Comparison of ENCODE assay signal across 8 cellular contexts in the genomic region with DNA sequence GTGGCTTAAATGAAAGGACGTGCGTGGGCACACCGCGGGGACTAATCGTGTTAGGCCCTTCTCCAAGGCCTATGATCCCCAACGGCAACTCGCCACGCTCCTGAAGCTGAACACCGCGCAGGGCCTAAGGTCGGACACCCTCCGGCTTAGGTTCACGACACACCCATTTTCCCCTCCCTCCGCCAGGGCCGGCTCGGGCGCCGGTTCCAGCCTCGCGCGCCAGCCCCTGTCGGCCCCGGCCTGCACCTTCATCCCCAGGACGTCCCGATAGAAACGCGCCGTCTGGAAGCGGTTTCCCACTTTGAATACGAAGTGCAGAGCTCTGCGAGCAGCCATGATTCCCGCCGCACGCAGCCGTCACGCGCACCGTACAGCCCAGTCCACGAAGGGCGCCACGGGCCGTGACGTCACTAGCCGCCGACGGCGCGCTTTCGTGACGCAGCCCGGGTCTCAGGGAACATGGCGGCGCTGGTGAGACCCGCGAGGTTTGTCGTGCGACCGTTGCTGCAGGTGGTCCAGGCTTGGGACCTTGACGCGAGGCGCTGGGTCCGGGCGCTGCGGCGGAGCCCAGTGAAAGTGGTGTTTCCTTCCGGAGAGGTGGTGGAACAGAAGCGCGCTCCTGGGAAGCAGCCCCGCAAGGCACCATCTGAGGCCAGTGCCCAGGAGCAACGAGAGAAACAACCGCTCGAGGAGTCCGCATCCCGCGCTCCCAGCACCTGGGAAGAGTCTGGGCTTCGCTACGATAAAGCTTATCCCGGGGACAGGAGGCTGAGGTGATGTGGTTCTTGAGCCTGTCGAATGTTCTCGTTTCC. TPM values are rescaled to one million over a fixed set of nuclear protein-coding genes. Genes with fewer than 3 reads are reported as not detected.
DNase-seq lines count a peak whose midpoint lies in the region; ATAC-seq and TF ChIP-seq lines count a peak whose summit lies in the region.

Gene GLOD4, minus strand, starts transcription at position 361 of the 812 bp plus-strand sequence. Its CDS starts 25 bp downstream, at position 336.
A gene with protein sequence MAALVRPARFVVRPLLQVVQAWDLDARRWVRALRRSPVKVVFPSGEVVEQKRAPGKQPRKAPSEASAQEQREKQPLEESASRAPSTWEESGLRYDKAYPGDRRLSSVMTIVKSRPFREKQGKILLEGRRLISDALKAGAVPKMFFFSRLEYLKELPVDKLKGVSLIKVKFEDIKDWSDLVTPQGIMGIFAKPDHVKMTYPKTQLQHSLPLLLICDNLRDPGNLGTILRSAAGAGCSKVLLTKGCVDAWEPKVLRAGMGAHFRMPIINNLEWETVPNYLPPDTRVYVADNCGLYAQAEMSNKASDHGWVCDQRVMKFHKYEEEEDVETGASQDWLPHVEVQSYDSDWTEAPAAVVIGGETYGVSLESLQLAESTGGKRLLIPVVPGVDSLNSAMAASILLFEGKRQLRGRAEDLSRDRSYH (plus strand): TSS at position 434 of the 812 bp plus-strand sequence. CDS start 26 bp downstream, at position 460.

- H3K4me3 ChIP-seq in BLaER1: peak within 1 kb of the TSS; percentile 86
- peak within 1 kb of the TSS; percentile 86 to 98 (median 98) for H3K4me3 ChIP-seq in right lobe of liver

- ATAC-seq in HG03457 (IDR thresholded peaks at IDR 0.05; ENCODE audit: unreplicated experiment): peak; percentile 57
- peak; percentile 95 to 97 (median 96) for ATAC-seq in right lobe of liver

- H3K36me3 ChIP-seq in BLaER1 (peaks cover 49% of the 10 kb centered on the region), right lobe of liver (peaks cover 0 to 13% (median 3%) of the 10 kb centered on the region in 4 donors)

- WGBS in right lobe of liver (ENCODE audit: insufficient coverage, low coverage, low lambda C conversion rate, missing lambda C conversion rate): 0% methylated on average over 6 of the region's 80 CpGs

- H3K9ac ChIP-seq in BLaER1: peak within 1 kb of the TSS; percentile 87

- TF ChIP-seq CTCF in right lobe of liver (IDR thresholded peaks at IDR 0.05): peak in 2 of 4 donors; percentile 10 to 38

- H3K27me3 ChIP-seq in BLaER1: no peaks in the 10 kb centered on the region
- no peaks in the 10 kb centered on the region for H3K27me3 ChIP-seq in right lobe of liver

- intact Hi-C loops in right lobe of liver (cut with DNase I): no loop called here

- TF ChIP-seq POLR2A in right lobe of liver (IDR thresholded peaks at IDR 0.05): peak; percentile 59

- peak within 1 kb of the TSS; percentile 85 for H3K27ac ChIP-seq in BLaER1
- peak within 1 kb of the TSS; percentile 76 to 88 (median 80) for H3K27ac ChIP-seq in right lobe of liver

- H3K4me1 ChIP-seq in BLaER1 (peaks cover 32% of the 10 kb centered on the region), right lobe of liver (peaks cover 0 to 17% (median 10%) of the 10 kb centered on the region in 4 donors)

- DNase-seq in GM19240 (ENCODE audit: insufficient read length, low spot score): peak; percentile 92
- DNase-seq in NCI-H748 (lab: John Stamatoyannopoulos, UW; ENCODE audit: unreplicated experiment): peak; percentile 92
- DNase-seq in activated CD4-positive, alpha-beta T cell treated with anti-CD3 and anti-CD28 coated beads, Interleukin-2, amount 50 U/mL, for 4 hours: peak; percentile 91
- DNase-seq in dermis microvascular lymphatic vessel endothelial cell (ENCODE audit: low read depth in 2 of 2): peak; percentile 76 to 90
- DNase-seq in right lobe of liver: peak; percentile 91 to 94 (median 93)
- peak; percentile 93 for DNase-seq in stimulated activated CD4-positive, alpha-beta T cell treated with anti-CD3 and anti-CD28 coated beads, Interleukin-4, amount 100 ng/mL, for 24 hours

- H4K20me1 ChIP-seq in BLaER1: peaks cover 85% of the 10 kb centered on the region

- H3K4me2 ChIP-seq in BLaER1: peak within 1 kb of the TSS; percentile 98

- H3K9me3 ChIP-seq in BLaER1 (no peaks in the 10 kb centered on the region), right lobe of liver (no peaks in the 10 kb centered on the region)

RNA-seq across cellular contexts. Expression of gene GLOD4, which starts in this region (rescaled TPM):
- total RNA-seq in dermis microvascular lymphatic vessel endothelial cell (40.0 and 42.7 TPM in 2 replicates), right lobe of liver (10 to 100 TPM; 34.6 to 66.4 (median 39.9) TPM)

RNA-seq across cellular contexts. Expression of the second gene that starts in this region (rescaled TPM):
- 11.9 and 12.5 TPM in 2 replicates for total RNA-seq in dermis microvascular lymphatic vessel endothelial cell
- total RNA-seq in right lobe of liver: 10 to 100 TPM in 5 of 6 experiments, 1 to 10 TPM in 1; 10.0 to 18.1 (median 13.4) TPM

Comparison
In these comparisons a context has a peak if more than half of its experiments do, and no peak if none do; other contexts are left out.
1. Peak in every context shown above with its lines: DNase-seq, ATAC-seq, H3K4me3 ChIP-seq and H3K27ac ChIP-seq.